ENCODE assay signal across 1 cellular context in the genomic region with DNA sequence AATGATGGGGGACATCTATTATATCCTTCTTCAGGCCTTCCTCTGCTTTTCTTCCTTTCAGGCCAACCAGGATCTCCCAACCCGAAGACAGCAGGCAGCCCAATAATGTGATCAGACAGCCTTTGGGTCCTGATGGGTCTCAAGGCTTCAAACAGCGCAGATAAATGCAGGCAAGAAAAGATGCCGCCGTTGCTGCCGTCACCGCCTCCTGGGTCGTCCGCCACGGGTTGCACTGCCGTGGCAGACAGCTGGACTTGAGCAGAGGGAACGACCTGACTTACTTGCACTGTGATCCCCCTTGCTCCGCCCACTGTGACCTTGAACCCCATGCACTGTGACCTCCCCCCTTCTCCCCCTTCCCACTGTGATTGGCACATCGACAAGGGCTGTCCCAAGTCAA.
A peak's percentile ranks its signal among the peaks of the same experiment; 100 is the strongest.
TF ChIP-seq lines count a peak whose summit lies in the region.

No MANE protein-coding gene starts in this region.

TF ChIP-seq in HepG2, 621 proteins besides CTCF, POLR2A, EP300 and RAD21:
- TF ChIP-seq ZNF788 (CRISPR knock-in tag; IDR thresholded peaks at IDR 0.05; ENCODE audit: borderline replicate concordance) = no peak
- peak; percentile 30; the same call in 1 of the 2 replicates for TF ChIP-seq RXRA (CRISPR knock-in tag; IDR thresholded peaks at IDR 0.05)
- TF ChIP-seq, protein P1, sequence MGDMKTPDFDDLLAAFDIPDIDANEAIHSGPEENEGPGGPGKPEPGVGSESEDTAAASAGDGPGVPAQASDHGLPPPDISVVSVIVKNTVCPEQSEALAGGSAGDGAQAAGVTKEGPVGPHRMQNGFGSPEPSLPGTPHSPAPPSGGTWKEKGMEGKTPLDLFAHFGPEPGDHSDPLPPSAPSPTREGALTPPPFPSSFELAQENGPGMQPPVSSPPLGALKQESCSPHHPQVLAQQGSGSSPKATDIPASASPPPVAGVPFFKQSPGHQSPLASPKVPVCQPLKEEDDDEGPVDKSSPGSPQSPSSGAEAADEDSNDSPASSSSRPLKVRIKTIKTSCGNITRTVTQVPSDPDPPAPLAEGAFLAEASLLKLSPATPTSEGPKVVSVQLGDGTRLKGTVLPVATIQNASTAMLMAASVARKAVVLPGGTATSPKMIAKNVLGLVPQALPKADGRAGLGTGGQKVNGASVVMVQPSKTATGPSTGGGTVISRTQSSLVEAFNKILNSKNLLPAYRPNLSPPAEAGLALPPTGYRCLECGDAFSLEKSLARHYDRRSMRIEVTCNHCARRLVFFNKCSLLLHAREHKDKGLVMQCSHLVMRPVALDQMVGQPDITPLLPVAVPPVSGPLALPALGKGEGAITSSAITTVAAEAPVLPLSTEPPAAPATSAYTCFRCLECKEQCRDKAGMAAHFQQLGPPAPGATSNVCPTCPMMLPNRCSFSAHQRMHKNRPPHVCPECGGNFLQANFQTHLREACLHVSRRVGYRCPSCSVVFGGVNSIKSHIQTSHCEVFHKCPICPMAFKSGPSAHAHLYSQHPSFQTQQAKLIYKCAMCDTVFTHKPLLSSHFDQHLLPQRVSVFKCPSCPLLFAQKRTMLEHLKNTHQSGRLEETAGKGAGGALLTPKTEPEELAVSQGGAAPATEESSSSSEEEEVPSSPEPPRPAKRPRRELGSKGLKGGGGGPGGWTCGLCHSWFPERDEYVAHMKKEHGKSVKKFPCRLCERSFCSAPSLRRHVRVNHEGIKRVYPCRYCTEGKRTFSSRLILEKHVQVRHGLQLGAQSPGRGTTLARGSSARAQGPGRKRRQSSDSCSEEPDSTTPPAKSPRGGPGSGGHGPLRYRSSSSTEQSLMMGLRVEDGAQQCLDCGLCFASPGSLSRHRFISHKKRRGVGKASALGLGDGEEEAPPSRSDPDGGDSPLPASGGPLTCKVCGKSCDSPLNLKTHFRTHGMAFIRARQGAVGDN (CRISPR knock-in tag; IDR thresholded peaks at IDR 0.05) = 0 out of 2 replicates have a peak, but pooled peaks have one; percentile 14
- TF ChIP-seq, protein P2, sequence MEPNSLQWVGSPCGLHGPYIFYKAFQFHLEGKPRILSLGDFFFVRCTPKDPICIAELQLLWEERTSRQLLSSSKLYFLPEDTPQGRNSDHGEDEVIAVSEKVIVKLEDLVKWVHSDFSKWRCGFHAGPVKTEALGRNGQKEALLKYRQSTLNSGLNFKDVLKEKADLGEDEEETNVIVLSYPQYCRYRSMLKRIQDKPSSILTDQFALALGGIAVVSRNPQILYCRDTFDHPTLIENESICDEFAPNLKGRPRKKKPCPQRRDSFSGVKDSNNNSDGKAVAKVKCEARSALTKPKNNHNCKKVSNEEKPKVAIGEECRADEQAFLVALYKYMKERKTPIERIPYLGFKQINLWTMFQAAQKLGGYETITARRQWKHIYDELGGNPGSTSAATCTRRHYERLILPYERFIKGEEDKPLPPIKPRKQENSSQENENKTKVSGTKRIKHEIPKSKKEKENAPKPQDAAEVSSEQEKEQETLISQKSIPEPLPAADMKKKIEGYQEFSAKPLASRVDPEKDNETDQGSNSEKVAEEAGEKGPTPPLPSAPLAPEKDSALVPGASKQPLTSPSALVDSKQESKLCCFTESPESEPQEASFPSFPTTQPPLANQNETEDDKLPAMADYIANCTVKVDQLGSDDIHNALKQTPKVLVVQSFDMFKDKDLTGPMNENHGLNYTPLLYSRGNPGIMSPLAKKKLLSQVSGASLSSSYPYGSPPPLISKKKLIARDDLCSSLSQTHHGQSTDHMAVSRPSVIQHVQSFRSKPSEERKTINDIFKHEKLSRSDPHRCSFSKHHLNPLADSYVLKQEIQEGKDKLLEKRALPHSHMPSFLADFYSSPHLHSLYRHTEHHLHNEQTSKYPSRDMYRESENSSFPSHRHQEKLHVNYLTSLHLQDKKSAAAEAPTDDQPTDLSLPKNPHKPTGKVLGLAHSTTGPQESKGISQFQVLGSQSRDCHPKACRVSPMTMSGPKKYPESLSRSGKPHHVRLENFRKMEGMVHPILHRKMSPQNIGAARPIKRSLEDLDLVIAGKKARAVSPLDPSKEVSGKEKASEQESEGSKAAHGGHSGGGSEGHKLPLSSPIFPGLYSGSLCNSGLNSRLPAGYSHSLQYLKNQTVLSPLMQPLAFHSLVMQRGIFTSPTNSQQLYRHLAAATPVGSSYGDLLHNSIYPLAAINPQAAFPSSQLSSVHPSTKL (CRISPR knock-in tag; IDR thresholded peaks at IDR 0.05) = no peak
- TF ChIP-seq, protein P3, sequence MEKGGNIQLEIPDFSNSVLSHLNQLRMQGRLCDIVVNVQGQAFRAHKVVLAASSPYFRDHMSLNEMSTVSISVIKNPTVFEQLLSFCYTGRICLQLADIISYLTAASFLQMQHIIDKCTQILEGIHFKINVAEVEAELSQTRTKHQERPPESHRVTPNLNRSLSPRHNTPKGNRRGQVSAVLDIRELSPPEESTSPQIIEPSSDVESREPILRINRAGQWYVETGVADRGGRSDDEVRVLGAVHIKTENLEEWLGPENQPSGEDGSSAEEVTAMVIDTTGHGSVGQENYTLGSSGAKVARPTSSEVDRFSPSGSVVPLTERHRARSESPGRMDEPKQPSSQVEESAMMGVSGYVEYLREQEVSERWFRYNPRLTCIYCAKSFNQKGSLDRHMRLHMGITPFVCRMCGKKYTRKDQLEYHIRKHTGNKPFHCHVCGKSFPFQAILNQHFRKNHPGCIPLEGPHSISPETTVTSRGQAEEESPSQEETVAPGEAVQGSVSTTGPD (CRISPR knock-in tag; IDR thresholded peaks at IDR 0.05) = no peak
- no peak for TF ChIP-seq MTF1 (CRISPR knock-in tag; IDR thresholded peaks at IDR 0.05)
- TF ChIP-seq, protein P4, sequence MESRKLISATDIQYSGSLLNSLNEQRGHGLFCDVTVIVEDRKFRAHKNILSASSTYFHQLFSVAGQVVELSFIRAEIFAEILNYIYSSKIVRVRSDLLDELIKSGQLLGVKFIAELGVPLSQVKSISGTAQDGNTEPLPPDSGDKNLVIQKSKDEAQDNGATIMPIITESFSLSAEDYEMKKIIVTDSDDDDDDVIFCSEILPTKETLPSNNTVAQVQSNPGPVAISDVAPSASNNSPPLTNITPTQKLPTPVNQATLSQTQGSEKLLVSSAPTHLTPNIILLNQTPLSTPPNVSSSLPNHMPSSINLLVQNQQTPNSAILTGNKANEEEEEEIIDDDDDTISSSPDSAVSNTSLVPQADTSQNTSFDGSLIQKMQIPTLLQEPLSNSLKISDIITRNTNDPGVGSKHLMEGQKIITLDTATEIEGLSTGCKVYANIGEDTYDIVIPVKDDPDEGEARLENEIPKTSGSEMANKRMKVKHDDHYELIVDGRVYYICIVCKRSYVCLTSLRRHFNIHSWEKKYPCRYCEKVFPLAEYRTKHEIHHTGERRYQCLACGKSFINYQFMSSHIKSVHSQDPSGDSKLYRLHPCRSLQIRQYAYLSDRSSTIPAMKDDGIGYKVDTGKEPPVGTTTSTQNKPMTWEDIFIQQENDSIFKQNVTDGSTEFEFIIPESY (CRISPR knock-in tag; IDR thresholded peaks at IDR 0.05) = peak; percentile 78
- peak; percentile 19; the same call in 1 of the 2 replicates for TF ChIP-seq NR2F6 (IDR thresholded peaks at IDR 0.05)
- 0 out of 2 replicates have a peak, but pooled peaks have one; percentile 16 for TF ChIP-seq NR2F6 (CRISPR knock-in tag; IDR thresholded peaks at IDR 0.05)
- no peak for TF ChIP-seq SMYD3 (CRISPR knock-in tag; IDR thresholded peaks at IDR 0.05)
- TF ChIP-seq ZNF432 (CRISPR knock-in tag; IDR thresholded peaks at IDR 0.05; ENCODE audit: borderline replicate concordance) = no peak
- peak; percentile 18; the same call in 1 of the 2 replicates for TF ChIP-seq ZNF7 (CRISPR knock-in tag; IDR thresholded peaks at IDR 0.05)
- TF ChIP-seq ZBTB38 (CRISPR knock-in tag; IDR thresholded peaks at IDR 0.05) = peak; percentile 30; the same call in 1 of the 2 replicates
- TF ChIP-seq, protein P5, sequence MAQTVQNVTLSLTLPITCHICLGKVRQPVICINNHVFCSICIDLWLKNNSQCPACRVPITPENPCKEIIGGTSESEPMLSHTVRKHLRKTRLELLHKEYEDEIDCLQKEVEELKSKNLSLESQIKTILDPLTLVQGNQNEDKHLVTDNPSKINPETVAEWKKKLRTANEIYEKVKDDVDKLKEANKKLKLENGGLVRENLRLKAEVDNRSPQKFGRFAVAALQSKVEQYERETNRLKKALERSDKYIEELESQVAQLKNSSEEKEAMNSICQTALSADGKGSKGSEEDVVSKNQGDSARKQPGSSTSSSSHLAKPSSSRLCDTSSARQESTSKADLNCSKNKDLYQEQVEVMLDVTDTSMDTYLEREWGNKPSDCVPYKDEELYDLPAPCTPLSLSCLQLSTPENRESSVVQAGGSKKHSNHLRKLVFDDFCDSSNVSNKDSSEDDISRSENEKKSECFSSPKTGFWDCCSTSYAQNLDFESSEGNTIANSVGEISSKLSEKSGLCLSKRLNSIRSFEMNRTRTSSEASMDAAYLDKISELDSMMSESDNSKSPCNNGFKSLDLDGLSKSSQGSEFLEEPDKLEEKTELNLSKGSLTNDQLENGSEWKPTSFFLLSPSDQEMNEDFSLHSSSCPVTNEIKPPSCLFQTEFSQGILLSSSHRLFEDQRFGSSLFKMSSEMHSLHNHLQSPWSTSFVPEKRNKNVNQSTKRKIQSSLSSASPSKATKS (CRISPR knock-in tag; IDR thresholded peaks at IDR 0.05) = no peak
- TF ChIP-seq REL (CRISPR knock-in tag; conservative IDR thresholded peaks at IDR 0.05) = no peak
- no peak for TF ChIP-seq KLF13 (CRISPR knock-in tag; IDR thresholded peaks at IDR 0.05)
- TF ChIP-seq HNRNPUL1 (IDR thresholded peaks at IDR 0.05; ENCODE audit: low read depth, low read length) = no peak
- TF ChIP-seq ZBTB7B (CRISPR knock-in tag; IDR thresholded peaks at IDR 0.05) = no peak
- TF ChIP-seq MAFK (conservative IDR thresholded peaks at IDR 0.05 in 1 of 2, IDR thresholded peaks at IDR 0.05 in 1 of 2; ENCODE audit: low read length in 2 of 2) = no peak
- no peak for TF ChIP-seq MED1 (CRISPR knock-in tag; IDR thresholded peaks at IDR 0.05)
- TF ChIP-seq AKAP8 (CRISPR knock-in tag; IDR thresholded peaks at IDR 0.05) = peak; percentile 51; the same call in 1 of the 2 replicates
- TF ChIP-seq RBM39 (IDR thresholded peaks at IDR 0.05; ENCODE audit: low read depth, low read length, poor library complexity, severe bottlenecking) = no peak
- no peak for TF ChIP-seq ZNF446 (CRISPR knock-in tag; IDR thresholded peaks at IDR 0.05)
- no peak for TF ChIP-seq ZNF703 (CRISPR knock-in tag; IDR thresholded peaks at IDR 0.05; ENCODE audit: borderline replicate concordance)
- 0 out of 2 replicates have a peak, but pooled peaks have one; percentile 20 for TF ChIP-seq HNF4G (IDR thresholded peaks at IDR 0.05; ENCODE audit: borderline replicate concordance, low read depth, low read length)
- TF ChIP-seq HNF4G (CRISPR knock-in tag; IDR thresholded peaks at IDR 0.05; ENCODE audit: borderline replicate concordance, low read depth) = no peak
- TF ChIP-seq HNF4A (CRISPR knock-in tag; IDR thresholded peaks at IDR 0.05) = peak; percentile 36; the same call in 1 of the 2 replicates
- TF ChIP-seq KLF11 (CRISPR knock-in tag; IDR thresholded peaks at IDR 0.05) = no peak
- TF ChIP-seq MXI1 (IDR thresholded peaks at IDR 0.05; ENCODE audit: borderline replicate concordance, low read depth, low read length) = no peak
- no peak for TF ChIP-seq GTF2F1 (IDR thresholded peaks at IDR 0.05; ENCODE audit: low read length)
- TF ChIP-seq SIX1 (CRISPR knock-in tag; IDR thresholded peaks at IDR 0.05; ENCODE audit: borderline replicate concordance) = no peak
- TF ChIP-seq SUZ12 (IDR thresholded peaks at IDR 0.05; ENCODE audit: low read depth, low read length) = no peak
- TF ChIP-seq BORCS8-MEF2B (CRISPR knock-in tag; IDR thresholded peaks at IDR 0.05) = no peak
- TF ChIP-seq ZSCAN12 (CRISPR knock-in tag; IDR thresholded peaks at IDR 0.05) = no peak
- TF ChIP-seq RORA (CRISPR knock-in tag; IDR thresholded peaks at IDR 0.05) = no peak
- TF ChIP-seq NR2C2 (CRISPR knock-in tag; IDR thresholded peaks at IDR 0.05; ENCODE audit: borderline replicate concordance) = peak; percentile 87
- peak; percentile 47; the same call in 1 of the 2 replicates for TF ChIP-seq SP5 (CRISPR knock-in tag; IDR thresholded peaks at IDR 0.05; ENCODE audit: borderline replicate concordance, low read depth)
- TF ChIP-seq ZNF44 (CRISPR knock-in tag; IDR thresholded peaks at IDR 0.05) = no peak
- TF ChIP-seq ZNF225 (CRISPR knock-in tag; IDR thresholded peaks at IDR 0.05) = no peak
- no peak for TF ChIP-seq ZNF329 (CRISPR knock-in tag; IDR thresholded peaks at IDR 0.05; ENCODE audit: low read depth)
- no peak for TF ChIP-seq ZNF10 (CRISPR knock-in tag; IDR thresholded peaks at IDR 0.05; ENCODE audit: borderline replicate concordance, low read depth)
- TF ChIP-seq, protein P6, sequence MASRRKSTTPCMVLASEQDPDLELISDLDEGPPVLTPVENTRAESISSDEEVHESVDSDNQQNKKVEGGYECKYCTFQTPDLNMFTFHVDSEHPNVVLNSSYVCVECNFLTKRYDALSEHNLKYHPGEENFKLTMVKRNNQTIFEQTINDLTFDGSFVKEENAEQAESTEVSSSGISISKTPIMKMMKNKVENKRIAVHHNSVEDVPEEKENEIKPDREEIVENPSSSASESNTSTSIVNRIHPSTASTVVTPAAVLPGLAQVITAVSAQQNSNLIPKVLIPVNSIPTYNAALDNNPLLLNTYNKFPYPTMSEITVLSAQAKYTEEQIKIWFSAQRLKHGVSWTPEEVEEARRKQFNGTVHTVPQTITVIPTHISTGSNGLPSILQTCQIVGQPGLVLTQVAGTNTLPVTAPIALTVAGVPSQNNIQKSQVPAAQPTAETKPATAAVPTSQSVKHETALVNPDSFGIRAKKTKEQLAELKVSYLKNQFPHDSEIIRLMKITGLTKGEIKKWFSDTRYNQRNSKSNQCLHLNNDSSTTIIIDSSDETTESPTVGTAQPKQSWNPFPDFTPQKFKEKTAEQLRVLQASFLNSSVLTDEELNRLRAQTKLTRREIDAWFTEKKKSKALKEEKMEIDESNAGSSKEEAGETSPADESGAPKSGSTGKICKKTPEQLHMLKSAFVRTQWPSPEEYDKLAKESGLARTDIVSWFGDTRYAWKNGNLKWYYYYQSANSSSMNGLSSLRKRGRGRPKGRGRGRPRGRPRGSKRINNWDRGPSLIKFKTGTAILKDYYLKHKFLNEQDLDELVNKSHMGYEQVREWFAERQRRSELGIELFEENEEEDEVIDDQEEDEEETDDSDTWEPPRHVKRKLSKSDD (CRISPR knock-in tag; IDR thresholded peaks at IDR 0.05; ENCODE audit: low read depth) = 0 out of 2 replicates have a peak, but pooled peaks have one; percentile 30
